ENCODE assay signal across 8 cellular contexts in genomic region chr1:115975569-115976061, GRCh38. TPM values are rescaled to one million over a fixed set of nuclear protein-coding genes. Genes with fewer than 3 reads are reported as not detected.
DNase-seq lines count a peak whose midpoint lies in the region; ATAC-seq, FAIRE-seq and TF ChIP-seq lines count a peak whose summit lies in the region.

No MANE protein-coding gene starts in this region.

- H3K9me3 ChIP-seq in BLaER1 (peaks cover 17% of the 10 kb centered on the region), duodenal mucosa (ENCODE audit: control insufficient read depth in 1 of 2, low read length in 2 of 2) (no peaks in the 10 kb centered on the region), Karpas-422 (ENCODE audit: low read length) (no peaks in the 10 kb centered on the region)

- H3K79me2 ChIP-seq in Karpas-422 (ENCODE audit: low read length) = no peaks in the 10 kb centered on the region

- H3K4me3 Mint-ChIP-seq in nephron = peak overlapping the region; percentile 89 to 97 (median 95)

- H3K9me3 Mint-ChIP-seq in nephron = no peaks in the 10 kb centered on the region

- no peaks in the 10 kb centered on the region for H3K36me3 Mint-ChIP-seq in nephron (ENCODE audit: low read depth)

- ATAC-seq in GM21723 (IDR thresholded peaks at IDR 0.05; ENCODE audit: unreplicated experiment) (no peak), HG03175 (IDR thresholded peaks at IDR 0.05; ENCODE audit: unreplicated experiment) (no peak)

- H3K36me3 ChIP-seq in BLaER1 (no peaks in the 10 kb centered on the region), duodenal mucosa (ENCODE audit: control insufficient read depth in 1 of 2, insufficient read depth in 2 of 2, low read length in 2 of 2) (no peaks in the 10 kb centered on the region), Karpas-422 (ENCODE audit: insufficient read depth, low read length) (no peaks in the 10 kb centered on the region)

- H3K4me1 ChIP-seq in BLaER1 = no peaks in the 10 kb centered on the region
- H3K4me1 ChIP-seq in duodenal mucosa (ENCODE audit: control insufficient read depth in 1 of 2, insufficient read depth in 2 of 2, low read length in 2 of 2) = peaks cover 0 to 8% of the 10 kb centered on the region in 2 donors
- no peaks in the 10 kb centered on the region for H3K4me1 ChIP-seq in Karpas-422 (ENCODE audit: low read length)

- H3K27me3 ChIP-seq in BLaER1 (peaks cover 24% of the 10 kb centered on the region), duodenal mucosa (ENCODE audit: control insufficient read depth in 1 of 2, insufficient read depth in 2 of 2, low read length in 2 of 2) (peaks cover 6 to 8% of the 10 kb centered on the region in 2 donors), Karpas-422 (ENCODE audit: low read length) (no peaks in the 10 kb centered on the region)

- H3K9ac ChIP-seq in BLaER1 (no peak overlapping the region), duodenal mucosa (ENCODE audit: low read depth in 1 of 2, low read length in 2 of 2) (peak overlapping the region; percentile 41 to 44), Karpas-422 (ENCODE audit: low read length) (no peak overlapping the region)

- H3K27ac ChIP-seq in BLaER1 = no peak overlapping the region
- H3K27ac ChIP-seq in duodenal mucosa (ENCODE audit: low read depth, low read length) = no peak overlapping the region
- no peak overlapping the region for H3K27ac ChIP-seq in Karpas-422 (ENCODE audit: low read length)

- H3K9me2 ChIP-seq in Karpas-422 (replicated peaks; ENCODE audit: insufficient read depth, low read length) = no peaks in the 10 kb centered on the region

- peak overlapping the region; percentile 60 for H3K4me3 ChIP-seq in BLaER1
- peak overlapping the region; percentile 65 for H3K4me3 ChIP-seq in LNCaP clone FGC (ENCODE audit: low read depth, low read length)
- H3K4me3 ChIP-seq in duodenal mucosa (ENCODE audit: low read depth in 1 of 2, low read length in 2 of 2) = peak overlapping the region; percentile 63 to 66
- H3K4me3 ChIP-seq in Karpas-422 (ENCODE audit: low read length) = no peak overlapping the region

- peaks cover 26% of the 10 kb centered on the region for H3K27me3 Mint-ChIP-seq in nephron (ENCODE audit: low read depth)

- no peak for TF ChIP-seq CTCF in LNCaP clone FGC (IDR thresholded peaks at IDR 0.05; ENCODE audit: control insufficient read depth, extremely low read depth, insufficient read depth)
- no peak for TF ChIP-seq CTCF in nephron (IDR thresholded peaks at IDR 0.05; ENCODE audit: unreplicated experiment in 3 of 3)

- peak overlapping the region; percentile 53 for H3K4me2 ChIP-seq in BLaER1
- H3K4me2 ChIP-seq in Karpas-422 (ENCODE audit: low read depth, low read length, poor library complexity, severe bottlenecking) = no peak overlapping the region

- no peak for FAIRE-seq in urothelium cell line (lab: Jason Lieb, UNC)

- peak overlapping the region; percentile 72 to 96 (median 92) for H3K27ac Mint-ChIP-seq in nephron

- no peaks in the 10 kb centered on the region for H3K4me1 Mint-ChIP-seq in nephron

- H2AFZ ChIP-seq in Karpas-422 (ENCODE audit: low read length) = no peak overlapping the region

- H4K20me1 ChIP-seq in BLaER1 (no peaks in the 10 kb centered on the region), Karpas-422 (ENCODE audit: insufficient read depth, low read depth, low read length) (no peaks in the 10 kb centered on the region)

- no peak for DNase-seq in LNCaP clone FGC (ENCODE audit: low read depth)
- no peak for DNase-seq in urothelium cell line (ENCODE audit: low spot score)
- no peak for DNase-seq in Karpas-422

RNA-seq across cellular contexts. Expression of gene SLC22A15, which starts 0.7 kb away (rescaled TPM):
- total RNA-seq in Karpas-422 (2014; rRNA removed; shearing (Covaris generic); ENCODE audit: low replicate concordance) = not detected in 2 replicates

Comparison
In these comparisons a context has a peak if more than half of its experiments do, and no peak if none do; other contexts are left out.
1. H3K9ac ChIP-seq: peak in duodenal mucosa (2 of 2); none in BLaER1 (single experiment) and Karpas-422 (single experiment).